In genomic region chr2:99475095-99475494, GRCh38 we compare ENCODE assay signal across 8 cellular contexts. TPM values are rescaled to one million over a fixed set of nuclear protein-coding genes. Genes with fewer than 3 reads are reported as not detected.
A peak's percentile ranks its signal among the peaks of the same experiment; 100 is the strongest.
DNase-seq lines count a peak whose midpoint lies in the region; ATAC-seq and TF ChIP-seq lines count a peak whose summit lies in the region.
"Not testable (repeated sequence)": the region's sequence is repeated elsewhere in the genome, so short reads cannot be mapped to it uniquely, and the experiment has no call there.

No MANE protein-coding gene starts in this region.

- not testable (repeated sequence) for H2AFZ ChIP-seq in osteoblast (ENCODE audit: low read length)

- not testable (repeated sequence) for BruUV-seq in Caco-2 (replicated peaks; lab: Mats Ljungman, UMichigan)

- TF ChIP-seq EP300 in upper lobe of left lung (IDR thresholded peaks at IDR 0.05) = not testable (repeated sequence)

- H3K4me1 Mint-ChIP-seq in Caco-2 (ENCODE audit: low read depth, unreplicated experiment) = peaks cover 33% of the 10 kb centered on the region

- not testable (repeated sequence) for H3K36me3 Mint-ChIP-seq in Caco-2 (ENCODE audit: insufficient read depth, unreplicated experiment)

- in situ Hi-C loops in brain microvascular endothelial cell (cut with HindIII; ENCODE audit: low pct_ligation_motif_present, low sequenced_read_pairs) = not testable (repeated sequence)

- TF ChIP-seq CTCF in Caco-2 (IDR thresholded peaks at IDR 0.05; ENCODE audit: insufficient read depth in 1 of 2, low read depth in 1 of 2, low read length in 1 of 2, severe bottlenecking in 1 of 2, unreplicated experiment in 1 of 2); RWPE2 (IDR thresholded peaks at IDR 0.05; ENCODE audit: poor library complexity, severe bottlenecking); brain microvascular endothelial cell (IDR thresholded peaks at IDR 0.05; ENCODE audit: low read depth, low read length, missing control alignments); osteoblast (IDR thresholded peaks at IDR 0.05; ENCODE audit: extremely low read depth, low read depth, low read length); upper lobe of left lung (IDR thresholded peaks at IDR 0.05): not testable (repeated sequence)

- not testable (repeated sequence) for H3K27me3 Mint-ChIP-seq in Caco-2 (ENCODE audit: insufficient read depth, unreplicated experiment)

- H4K20me1 ChIP-seq in osteoblast (ENCODE audit: insufficient read depth, low read length) = peaks cover 23% of the 10 kb centered on the region

- H3K27ac ChIP-seq in RWPE2 (ENCODE audit: poor library complexity, severe bottlenecking) (peak overlapping the region; percentile 98), brain microvascular endothelial cell (peak overlapping the region; percentile 41), epithelial cell of prostate (peak overlapping the region; percentile 99), upper lobe of left lung (peak overlapping the region; percentile 8 to 54 (median 43))
- not testable (repeated sequence) for H3K27ac ChIP-seq in osteoblast (ENCODE audit: low read depth, low read length)

- peak; percentile 7; the same call in 1 of the 3 replicates for ATAC-seq in RWPE2 (ENCODE audit: low read depth)
- not testable (repeated sequence) for ATAC-seq in upper lobe of left lung (ENCODE audit: low FRiP score in 2 of 2)

- DNase-seq in Caco-2 (peak in 1 of 2 experiments; percentile 12), HT1080 (ENCODE audit: low read depth) (peak; percentile 46), epithelial cell of prostate (ENCODE audit: low read depth, low spot score) (peak; percentile 37), kidney glomerular epithelial cell (lab: John Stamatoyannopoulos, UW) (peak; percentile 36)
- DNase-seq in RWPE2 (ENCODE audit: low spot score); brain microvascular endothelial cell; osteoblast (ENCODE audit: insufficient read length, low spot score, missing footprints); upper lobe of left lung: not testable (repeated sequence)

- CTCF ChIA-PET in Caco-2 (lab: Charles Lee) = not testable (repeated sequence)

- H3K9me3 ChIP-seq in Caco-2; RWPE2 (ENCODE audit: severe bottlenecking); osteoblast (ENCODE audit: low read depth, low read length); upper lobe of left lung: not testable (repeated sequence)

- peaks cover 19% of the 10 kb centered on the region for H3K9me3 Mint-ChIP-seq in Caco-2 (ENCODE audit: unreplicated experiment)

- not testable (repeated sequence) for H3K27me3 ChIP-seq in Caco-2 (replicated peaks; ENCODE audit: control insufficient read depth, insufficient read depth, low read length); RWPE2 (ENCODE audit: insufficient read depth, poor library complexity, severe bottlenecking); brain microvascular endothelial cell (replicated peaks); osteoblast (ENCODE audit: insufficient read depth, low read length); upper lobe of left lung

- WGBS in upper lobe of left lung, 2 donors = 63 to 78% methylated on average over 4 of the region's 4 CpGs

- intact Hi-C loops in Caco-2 (cut with micrococcal nuclease; ENCODE audit: unreplicated experiment) = not testable (repeated sequence)

- H3K79me2 ChIP-seq in osteoblast (ENCODE audit: insufficient read depth, low read length) = peaks cover 100% of the 10 kb centered on the region

- peak overlapping the region; percentile 16 for H3K4me2 ChIP-seq in osteoblast (ENCODE audit: insufficient read depth, low read length)

- peak overlapping the region; percentile 46 for H3K27ac Mint-ChIP-seq in Caco-2 (ENCODE audit: unreplicated experiment)

- TF ChIP-seq POLR2A in upper lobe of left lung (IDR thresholded peaks at IDR 0.05) = not testable (repeated sequence)

- not testable (repeated sequence) for H3K36me3 ChIP-seq in Caco-2 (ENCODE audit: control insufficient read depth, insufficient read depth, low read length); brain microvascular endothelial cell (replicated peaks); osteoblast (ENCODE audit: insufficient read depth, low read length); upper lobe of left lung
- peaks cover 14% of the 10 kb centered on the region for H3K36me3 ChIP-seq in RWPE2 (ENCODE audit: low read depth)

- POLR2A ChIA-PET in Caco-2 (lab: Charles Lee) = not testable (repeated sequence)

- H3K4me3 ChIP-seq in Caco-2 (ENCODE audit: low read depth, low read length); RWPE2 (ENCODE audit: severe bottlenecking); brain microvascular endothelial cell (ENCODE audit: low read depth, low read length); osteoblast (ENCODE audit: insufficient read depth, low read length); upper lobe of left lung: not testable (repeated sequence)

- H3K4me1 ChIP-seq in Caco-2 = peaks cover 24% of the 10 kb centered on the region; the same call in 1 of the 2 replicates
- peaks cover 64% of the 10 kb centered on the region for H3K4me1 ChIP-seq in RWPE2 (ENCODE audit: insufficient read depth, poor library complexity, severe bottlenecking)
- peaks cover 13% of the 10 kb centered on the region for H3K4me1 ChIP-seq in osteoblast (ENCODE audit: insufficient read depth, low read length)
- H3K4me1 ChIP-seq in upper lobe of left lung = peaks cover 31 to 59% (median 36%) of the 10 kb centered on the region in 4 donors

- not testable (repeated sequence) for H3K4me3 Mint-ChIP-seq in Caco-2 (ENCODE audit: unreplicated experiment)

RNA-seq across cellular contexts. Expression of gene REV1, which starts 14.7 kb away (rescaled TPM):
- total RNA-seq in Caco-2 (2022) = 39.6 and 41.1 TPM in 2 replicates
- total RNA-seq in HT1080 (2014; rRNA removed; shearing (Covaris generic)) = 15.9 and 18.5 TPM in 2 replicates
- polyA plus RNA-seq in HT1080 (2015; cell fraction: cytosol; rRNA removed) = 11.7 and 12.9 TPM in 2 replicates
- polyA plus RNA-seq in HT1080 (2015; cell fraction: nucleus; rRNA removed) = 58.9 and 62.0 TPM in 2 replicates
- total RNA-seq in osteoblast = 37.3 and 41.0 TPM in 2 replicates
- total RNA-seq in upper lobe of left lung = 100 to 1,000 TPM in 2 of 6 donors, 10 to 100 TPM in 4; 34.6 to 135 (median 61.8) TPM
